19 cellular contexts compared by ENCODE assay signal in the genomic region with DNA sequence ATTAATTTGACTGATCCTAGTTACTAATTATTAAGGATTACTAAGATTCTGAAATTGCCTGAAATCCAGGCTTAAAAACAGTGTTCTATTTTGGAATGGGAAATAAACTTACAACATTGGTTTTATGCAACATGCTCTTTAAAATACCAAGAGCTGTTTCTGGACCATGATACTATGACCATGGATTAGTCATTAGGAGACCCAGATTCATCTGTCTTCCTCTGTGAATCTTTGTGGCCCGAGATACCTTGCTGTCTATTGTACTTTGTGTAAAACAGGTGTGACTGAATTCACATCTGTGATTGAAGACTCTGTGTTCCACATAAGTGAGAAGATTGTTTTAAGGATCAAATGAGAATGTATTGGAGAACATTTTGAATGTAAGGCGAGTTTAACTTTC.
"Had no signal": no experiment of that assay in that cellular context is flagged by ENCODE, and none has a peak within 500 bp of the region (broad histone marks: within the 10 kb centered on the region; RNA-seq: fewer than 3 reads in every experiment).

No MANE protein-coding gene starts in this region.

- H3K27me3 ChIP-seq: MG63, SJCRH30 had no signal

- H3K4me1 ChIP-seq: SJCRH30 had no signal

- H3K4me3 ChIP-seq: MG63, SJCRH30 had no signal

- H3K27ac ChIP-seq: SJCRH30 had no signal

- DNase-seq: KBM-7, MG63, NCI-H1092, NCI-H1105 treated with DMSO at 0.1 percent for 48 hours, NCI-H1417 treated with DMSO at 0.1 percent for 48 hours, NCI-H187, NCI-H2029, NCI-H2081 treated with DMSO at 0.1 percent for 48 hours, NCI-H2171, NCI-H446, NCI-H510A, NCI-H524 treated with DMSO at 0.1 percent for 48 hours, NCI-H69, NCI-H774, SHP77 treated with DMSO at 0.1 percent for 48 hours, SJCRH30 had no signal

- ATAC-seq: Panc1, Right ventricle myocardium inferior, SK-N-SH treated with all-trans-retinoic acid at 6 μM for 48 hours had no signal
